15 cellular contexts compared by ENCODE assay signal in genomic region chr11:95091663-95092062, GRCh38. TPM values are rescaled to one million over a fixed set of nuclear protein-coding genes. Genes with fewer than 3 reads are reported as not detected.
A peak's percentile ranks its signal among the peaks of the same experiment; 100 is the strongest.
DNase-seq lines count a peak whose midpoint lies in the region; ATAC-seq and TF ChIP-seq lines count a peak whose summit lies in the region.
"Had no signal": no experiment of that assay in that cellular context is flagged by ENCODE, and none has a peak within 500 bp of the region (broad histone marks: within the 10 kb centered on the region; RNA-seq: fewer than 3 reads in every experiment).

No MANE protein-coding gene starts in this region.

- H3K27ac Mint-ChIP-seq in MCF 10A (ENCODE audit: low read depth, unreplicated experiment) (peak overlapping the region; percentile 16), naive B cell (peak overlapping the region in 2 of 6 donors; percentile 16 to 47)
- peak overlapping the region; percentile 27 for H3K27ac Mint-ChIP-seq in activated CD8-positive, alpha-beta T cell treated with anti-CD3 and anti-CD28 coated beads, Interleukin-2, amount 10 ng/mL, durations not matched to agents 7 days and 5 days
- H3K27ac Mint-ChIP-seq: GM23338 had no signal

- intact Hi-C loops in MCF 10A (cut with micrococcal nuclease): no loop called here
- intact Hi-C loops in mammary epithelial cell (cut with micrococcal nuclease): no loop called here
- intact Hi-C loops in transverse colon (cut with DNase I; ENCODE audit: low total_unique reads): no loop called here

- no peaks in the 10 kb centered on the region for H3K27me3 ChIP-seq in mammary epithelial cell (ENCODE audit: insufficient read depth, low read length)
- no peaks in the 10 kb centered on the region for H3K27me3 ChIP-seq in transverse colon

- H3K27me3 Mint-ChIP-seq in MCF 10A (ENCODE audit: insufficient read depth, unreplicated experiment) (no peaks in the 10 kb centered on the region), naive B cell (no peaks in the 10 kb centered on the region)
- no peaks in the 10 kb centered on the region for H3K27me3 Mint-ChIP-seq in activated CD8-positive, alpha-beta T cell treated with anti-CD3 and anti-CD28 coated beads, Interleukin-2, amount 10 ng/mL, durations not matched to agents 7 days and 5 days (ENCODE audit: low read depth)

- H3K9ac ChIP-seq in mammary epithelial cell (ENCODE audit: insufficient read depth, low read length): no peak overlapping the region

- H4K20me1 ChIP-seq in mammary epithelial cell (ENCODE audit: insufficient read depth, low read length): no peaks in the 10 kb centered on the region

- H3K4me3 Mint-ChIP-seq in MCF 10A (ENCODE audit: unreplicated experiment): peak overlapping the region; percentile 85
- H3K4me3 Mint-ChIP-seq in activated CD8-positive, alpha-beta T cell treated with anti-CD3 and anti-CD28 coated beads, Interleukin-2, amount 10 ng/mL, durations not matched to agents 7 days and 5 days: peak overlapping the region; percentile 90
- H3K4me3 Mint-ChIP-seq in naive B cell: peak overlapping the region in 6 of 8 donors; percentile 83 to 97 (median 92)

- H3K36me3 Mint-ChIP-seq in MCF 10A (ENCODE audit: insufficient read depth, unreplicated experiment) (no peaks in the 10 kb centered on the region), naive B cell (no peaks in the 10 kb centered on the region)
- peaks cover 40% of the 10 kb centered on the region for H3K36me3 Mint-ChIP-seq in activated CD8-positive, alpha-beta T cell treated with anti-CD3 and anti-CD28 coated beads, Interleukin-2, amount 10 ng/mL, durations not matched to agents 7 days and 5 days (ENCODE audit: low read depth)

- no TSS peak for BruUV-seq in MCF 10A (replicated peaks; lab: Mats Ljungman, UMichigan)
- no TSS peak for BruUV-seq in mammary epithelial cell (replicated peaks; lab: Mats Ljungman, UMichigan)

- H2AFZ ChIP-seq in mammary epithelial cell (ENCODE audit: low read depth, low read length): no peak overlapping the region
- H2AFZ ChIP-seq: GM23338 had no signal

- H3K4me1 Mint-ChIP-seq in MCF 10A (ENCODE audit: insufficient read depth, unreplicated experiment) (peaks cover 32% of the 10 kb centered on the region), naive B cell (peaks cover 61 to 71% (median 69%) of the 10 kb centered on the region in 3 donors)
- H3K4me1 Mint-ChIP-seq in activated CD8-positive, alpha-beta T cell treated with anti-CD3 and anti-CD28 coated beads, Interleukin-2, amount 10 ng/mL, durations not matched to agents 7 days and 5 days (ENCODE audit: low read depth): peaks cover 73% of the 10 kb centered on the region

- no peak overlapping the region for H3K4me2 ChIP-seq in mammary epithelial cell (ENCODE audit: insufficient read depth, low read depth, low read length)
- H3K4me2 ChIP-seq: GM23338 had no signal

- H3K4me3 ChIP-seq in mammary epithelial cell (replicated peaks in 1 of 3; ENCODE audit: insufficient read depth in 1 of 3, low read depth in 2 of 3, low read length in 3 of 3) (no peak overlapping the region), transverse colon (no peak overlapping the region)
- H3K4me3 ChIP-seq: GM23338 had no signal

- ATAC-seq in activated CD8-positive, alpha-beta T cell treated with anti-CD3 and anti-CD28 coated beads, Interleukin-2, amount 10 ng/mL, durations not matched to agents 7 days and 5 days: no peak
- ATAC-seq in naive B cell (ENCODE audit: low read depth in 2 of 2) (no peak), HG02588 (IDR thresholded peaks at IDR 0.05; ENCODE audit: unreplicated experiment) (no peak)
- ATAC-seq: GM23338 had no signal

- CTCF ChIA-PET in MCF 10A (lab: Yijun Ruan, JAX) (interaction anchor here (0.5 to 5.7 kb wide), 15 partner anchors 8 to 1141 kb away, joined by 3 to 50 read pairs (median 3); partner anchors contain the start of gene SRSF8), mammary epithelial cell (lab: Charles Lee; ENCODE audit: low non-redundant PET) (no interaction called here)
- CTCF ChIA-PET in activated CD8-positive, alpha-beta T cell treated with anti-CD3 and anti-CD28 coated beads, Interleukin-2, amount 10 ng/mL, durations not matched to agents 7 days and 5 days (lab: Charles Lee): interaction anchor here (1.0 to 11.5 kb wide), 9 partner anchors 12 to 118 kb away, joined by 3 to 233 read pairs (median 7); partner anchors contain the start of genes CWC15, KDM4D and SRSF8

- TF ChIP-seq CTCF in MCF 10A (IDR thresholded peaks at IDR 0.05; ENCODE audit: unreplicated experiment): no peak
- no peak for TF ChIP-seq CTCF in mammary epithelial cell (conservative IDR thresholded peaks at IDR 0.05 in 1 of 2, IDR thresholded peaks at IDR 0.05 in 1 of 2; ENCODE audit: extremely low read depth in 1 of 2, insufficient read depth in 1 of 2, low read depth in 1 of 2, low read length in 2 of 2)
- no peak for TF ChIP-seq CTCF in transverse colon (IDR thresholded peaks at IDR 0.05)

- H3K9me3 Mint-ChIP-seq in MCF 10A (ENCODE audit: unreplicated experiment): no peaks in the 10 kb centered on the region
- no peaks in the 10 kb centered on the region for H3K9me3 Mint-ChIP-seq in activated CD8-positive, alpha-beta T cell treated with anti-CD3 and anti-CD28 coated beads, Interleukin-2, amount 10 ng/mL, durations not matched to agents 7 days and 5 days (ENCODE audit: insufficient read depth)
- H3K9me3 Mint-ChIP-seq in naive B cell: no peaks in the 10 kb centered on the region
- H3K9me3 Mint-ChIP-seq: GM23338 had no signal

- peaks cover 41% of the 10 kb centered on the region for H3K79me2 ChIP-seq in mammary epithelial cell (ENCODE audit: insufficient read depth, low read length)

- no peak for TF ChIP-seq EP300 in transverse colon (IDR thresholded peaks at IDR 0.05; ENCODE audit: low read depth)

- dilution Hi-C loops in mammary epithelial cell (cut with HindIII; ENCODE audit: low sequenced_read_pairs): no loop called here

- H3K9me3 ChIP-seq in mammary epithelial cell (replicated peaks; ENCODE audit: insufficient read depth, low read length): no peaks in the 10 kb centered on the region
- H3K9me3 ChIP-seq in transverse colon: no peaks in the 10 kb centered on the region

- no peak for DNase-seq in MCF 10A (ENCODE audit: unreplicated experiment)
- DNase-seq in mammary epithelial cell: no peak
- DNase-seq in activated CD8-positive, alpha-beta T cell treated with anti-CD3 and anti-CD28 coated beads, Interleukin-2, amount 10 ng/mL, durations not matched to agents 7 days and 5 days: peak; percentile 17
- no peak for DNase-seq in naive B cell
- no peak for DNase-seq in transverse colon
- DNase-seq in DMS153 (lab: John Stamatoyannopoulos, UW): no peak
- DNase-seq in NCI-H446 (lab: John Stamatoyannopoulos, UW): no peak
- DNase-seq: activated CD4-positive, alpha-beta T cell treated with anti-CD3 and anti-CD28 coated beads for 1 hour; NCI-H2171; posterior cingulate gyrus had no signal

- in situ Hi-C loops in mammary epithelial cell (cut with MboI; ENCODE audit: low sequenced_read_pairs in 2 of 2): loop anchor here in 1 of 2 donors (10.0 kb wide), 1 partner anchor 53 kb away; no protein-coding TSS in a partner anchor
- in situ Hi-C loops in transverse colon (cut with MboI; ENCODE audit: low pct_ligation_motif_present in 1 of 4, low pct_unique_long_range_greater_than_20kb in 1 of 4, low sequenced_read_pairs in 3 of 4): no loop called here

- H3K4me1 ChIP-seq in mammary epithelial cell (ENCODE audit: insufficient read depth, low read length): peaks cover 42% of the 10 kb centered on the region
- peaks cover 12 to 58% (median 34%) of the 10 kb centered on the region in 4 donors for H3K4me1 ChIP-seq in transverse colon

- POLR2A ChIA-PET in MCF 10A (lab: Yijun Ruan, JAX): interaction anchor here (0.7 to 10.3 kb wide), 8 partner anchors 11 to 699 kb away, joined by 3 to 123 read pairs (median 40); partner anchors contain the start of genes CEP57, FAM76B and SRSF8
- POLR2A ChIA-PET in activated CD8-positive, alpha-beta T cell treated with anti-CD3 and anti-CD28 coated beads, Interleukin-2, amount 10 ng/mL, durations not matched to agents 7 days and 5 days (lab: Charles Lee): interaction anchor here (3.6 to 6.1 kb wide), 3 partner anchors 23 to 698 kb away, joined by 17 to 103 read pairs (median 22); partner anchors contain the start of genes CEP57, FAM76B, SESN3 and SRSF8

- H3K27ac ChIP-seq in mammary epithelial cell (ENCODE audit: insufficient read depth, low read depth, low read length): no peak overlapping the region
- peak overlapping the region; percentile 78 to 98 (median 98) for H3K27ac ChIP-seq in transverse colon

- peak; percentile 33 for TF ChIP-seq POLR2A in transverse colon (IDR thresholded peaks at IDR 0.05)

- H3K36me3 ChIP-seq in mammary epithelial cell (ENCODE audit: insufficient read depth, low read length) (no peaks in the 10 kb centered on the region), transverse colon (no peaks in the 10 kb centered on the region)

RNA-seq across cellular contexts. Expression of gene ENDOD1, which starts 2.0 kb away (rescaled TPM):
- total RNA-seq in MCF 10A (2022) (10.8 and 11.4 TPM in 2 replicates), mammary epithelial cell (100 to 1,000 TPM in 1 of 2 donors, 10 to 100 TPM in 1; 47.9 to 206 TPM), transverse colon (10 to 100 TPM; 36.4 to 86.2 (median 73.2) TPM)
- polyA plus RNA-seq in mammary epithelial cell (37.2 TPM), naive B cell (ENCODE audit: low read depth in 6 of 6) (10 to 100 TPM in 5 of 6 donors, 1 to 10 TPM in 1; 3.8 to 25.1 (median 21.7) TPM)
- 66.9 TPM for polyA minus RNA-seq in mammary epithelial cell
- 10 to 100 TPM; 23.4 to 23.9 TPM for total RNA-seq in activated CD8-positive, alpha-beta T cell treated with anti-CD3 and anti-CD28 coated beads, Interleukin-2, amount 10 ng/mL, durations not matched to agents 7 days and 5 days

RNA-seq across cellular contexts. Expression of gene SRSF8, which starts 24.9 kb away (rescaled TPM):
- total RNA-seq in MCF 10A (2022) (48.5 and 55.6 TPM in 2 replicates), mammary epithelial cell (10 to 100 TPM; 47.2 to 48.5 TPM), transverse colon (10 to 100 TPM; 28.5 to 37.8 (median 33.3) TPM)
- polyA plus RNA-seq in mammary epithelial cell (29.3 TPM), naive B cell (ENCODE audit: low read depth in 6 of 6) (100 to 1,000 TPM in 5 of 6 donors, 10 to 100 TPM in 1; 93.9 to 128 (median 108) TPM)
- polyA minus RNA-seq in mammary epithelial cell: 2.9 TPM
- 10 to 100 TPM; 30.2 TPM for total RNA-seq in activated CD8-positive, alpha-beta T cell treated with anti-CD3 and anti-CD28 coated beads, Interleukin-2, amount 10 ng/mL, durations not matched to agents 7 days and 5 days

RNA-seq across cellular contexts. Expression of gene KDM4F, which starts 42.4 kb away (rescaled TPM):
- not detected in 2 replicates for total RNA-seq in MCF 10A (2022)
- total RNA-seq in mammary epithelial cell: not detected
- polyA plus RNA-seq in mammary epithelial cell: not detected
- not detected for polyA minus RNA-seq in mammary epithelial cell
- total RNA-seq in activated CD8-positive, alpha-beta T cell treated with anti-CD3 and anti-CD28 coated beads, Interleukin-2, amount 10 ng/mL, durations not matched to agents 7 days and 5 days: not detected
- not detected for polyA plus RNA-seq in naive B cell (ENCODE audit: low read depth in 6 of 6)
- not detected for total RNA-seq in transverse colon
- total RNA-seq: fibroblast of villous mesenchyme, GM23338, M059J had no signal
- polyA plus RNA-seq: adipose tissue, GM23338 had no signal
